8 cellular contexts compared by ENCODE assay signal in the genomic region with DNA sequence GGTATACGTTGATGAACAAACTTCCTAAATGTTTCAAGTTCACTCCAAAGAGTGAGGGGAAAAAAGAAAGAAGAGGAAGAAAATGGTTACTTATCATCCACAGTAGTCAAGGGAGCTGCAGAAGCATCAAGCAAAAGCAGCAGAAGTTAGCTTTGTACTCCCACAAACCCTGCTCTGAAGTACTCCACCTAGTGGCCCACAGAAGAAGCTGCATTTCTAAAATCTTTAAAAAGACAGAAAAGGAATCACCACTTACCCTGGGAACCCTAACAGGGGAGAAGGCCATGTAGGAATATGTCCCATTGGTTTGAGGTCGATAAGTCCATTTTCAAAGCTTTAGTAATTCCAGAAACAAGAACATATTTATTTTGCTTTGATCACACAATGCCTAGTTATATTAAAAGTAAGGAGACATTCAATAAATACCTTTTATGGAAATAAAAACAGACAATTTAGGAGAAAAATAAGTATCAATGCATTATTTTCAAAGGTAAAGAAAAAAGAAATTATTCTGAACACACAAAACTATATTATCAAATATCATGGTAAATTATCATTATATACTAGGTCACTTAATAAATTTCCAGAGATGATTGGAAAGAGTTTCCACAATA.
DNase-seq lines count a peak whose midpoint lies in the region; FAIRE-seq and TF ChIP-seq lines count a peak whose summit lies in the region.
"Not testable (repeated sequence)": the region's sequence is repeated elsewhere in the genome, so short reads cannot be mapped to it uniquely, and the experiment has no call there.

No MANE protein-coding gene starts in this region.

- not testable (repeated sequence) for H3K4me3 ChIP-seq in CD4-positive, alpha-beta memory T cell (ENCODE audit: low read length in 2 of 2); GM23248; cardiac fibroblast (replicated peaks in 1 of 2; ENCODE audit: low read depth in 2 of 2, low read length in 2 of 2); uterus

- not testable (repeated sequence) for H3K4me1 Mint-ChIP-seq in CD4-positive, alpha-beta memory T cell; neural crest cell

- not testable (repeated sequence) for H3K36me3 Mint-ChIP-seq in CD4-positive, alpha-beta memory T cell; neural crest cell (ENCODE audit: low read depth)

- H3K9me3 Mint-ChIP-seq in CD4-positive, alpha-beta memory T cell; neural crest cell: not testable (repeated sequence)

- H3K4me1 ChIP-seq in CD4-positive, alpha-beta memory T cell (ENCODE audit: insufficient read depth, low read length); GM23248 (ENCODE audit: insufficient read depth); uterus: not testable (repeated sequence)

- H4K20me1 ChIP-seq in GM23248 (ENCODE audit: insufficient read depth): not testable (repeated sequence)

- H3K4me2 ChIP-seq in GM23248 (ENCODE audit: unreplicated experiment): not testable (repeated sequence)

- H3K27ac Mint-ChIP-seq in CD4-positive, alpha-beta memory T cell; neural crest cell (ENCODE audit: unreplicated experiment): not testable (repeated sequence)

- peak in 4 of 5 donors; percentile 15 to 25 (median 20) for DNase-seq in CD4-positive, alpha-beta memory T cell
- peak; percentile 2 for DNase-seq in GM23248
- DNase-seq in NCI-H2171 treated with DMSO at 0.1 percent for 48 hours (lab: John Stamatoyannopoulos, UW): peak; percentile 24
- DNase-seq in SW480 (ENCODE audit: low spot score): peak; percentile 34
- DNase-seq in cardiac fibroblast (ENCODE audit: low read depth in 2 of 2): peak in 1 of 2 donors; percentile 7
- DNase-seq in frontal cortex (ENCODE audit: low spot score in 2 of 2); neural crest cell (ENCODE audit: low read depth, low spot score); uterus: not testable (repeated sequence)

- TF ChIP-seq POLR2A in uterus (IDR thresholded peaks at IDR 0.05): not testable (repeated sequence)

- TF ChIP-seq CTCF in cardiac fibroblast (IDR thresholded peaks at IDR 0.05; ENCODE audit: low read depth, low read length): peak; percentile 52
- TF ChIP-seq CTCF in neural crest cell (conservative IDR thresholded peaks at IDR 0.05): peak; percentile 44
- TF ChIP-seq CTCF in uterus (IDR thresholded peaks at IDR 0.05): peak in 3 of 4 experiments; percentile 25 to 36 (median 28)

- H3K4me3 Mint-ChIP-seq in CD4-positive, alpha-beta memory T cell; neural crest cell: not testable (repeated sequence)

- not testable (repeated sequence) for H3K27me3 Mint-ChIP-seq in CD4-positive, alpha-beta memory T cell; neural crest cell (ENCODE audit: low read depth)

- H3K79me2 ChIP-seq in GM23248 (ENCODE audit: insufficient read depth): not testable (repeated sequence)

- not testable (repeated sequence) for H3K9me3 ChIP-seq in CD4-positive, alpha-beta memory T cell (ENCODE audit: control insufficient read depth in 1 of 2, low read length in 2 of 2); GM23248 (ENCODE audit: low read depth); uterus

- POLR2A ChIA-PET in CD4-positive, alpha-beta memory T cell (lab: Charles Lee; ENCODE audit: partially characterized antibody): not testable (repeated sequence)

- H3K27ac ChIP-seq in CD4-positive, alpha-beta memory T cell (ENCODE audit: low read depth, low read length); GM23248; uterus: not testable (repeated sequence)

- WGBS in GM23248 (ENCODE audit: low coverage in 1 of 2, low lambda C conversion rate in 2 of 2, missing lambda C conversion rate in 2 of 2), 2 experiments: 0 to 1% methylated on average over 2 of the region's 2 CpGs

- H3K9me2 ChIP-seq in GM23248 (ENCODE audit: insufficient read depth): not testable (repeated sequence)

- not testable (repeated sequence) for H3K36me3 ChIP-seq in CD4-positive, alpha-beta memory T cell (ENCODE audit: insufficient read depth, low read length); GM23248 (ENCODE audit: low read depth); uterus

- H2AFZ ChIP-seq in GM23248: not testable (repeated sequence)

- peak; percentile 79 for FAIRE-seq in frontal cortex (lab: Jason Lieb, UNC)

- not testable (repeated sequence) for H3F3A ChIP-seq in GM23248 (ENCODE audit: insufficient read depth)

- H3K27me3 ChIP-seq in CD4-positive, alpha-beta memory T cell (ENCODE audit: insufficient read depth, low read length); GM23248 (replicated peaks; ENCODE audit: insufficient read depth); uterus: not testable (repeated sequence)

- in situ Hi-C loops in GM23248 (cut with MboI): not testable (repeated sequence)

- intact Hi-C loops in CD4-positive, alpha-beta memory T cell (cut with micrococcal nuclease); uterus (cut with DNase I; ENCODE audit: low total_unique reads): not testable (repeated sequence)

- H3K9ac ChIP-seq in GM23248: not testable (repeated sequence)

- CTCF ChIA-PET in CD4-positive, alpha-beta memory T cell (lab: Charles Lee; ENCODE audit: partially characterized antibody): interaction anchor here (1.3 kb wide), 1 partner anchor 28 kb away, joined by 4 read pairs; no protein-coding TSS in a partner anchor
